8 cellular contexts compared by ENCODE assay signal in the genomic region with DNA sequence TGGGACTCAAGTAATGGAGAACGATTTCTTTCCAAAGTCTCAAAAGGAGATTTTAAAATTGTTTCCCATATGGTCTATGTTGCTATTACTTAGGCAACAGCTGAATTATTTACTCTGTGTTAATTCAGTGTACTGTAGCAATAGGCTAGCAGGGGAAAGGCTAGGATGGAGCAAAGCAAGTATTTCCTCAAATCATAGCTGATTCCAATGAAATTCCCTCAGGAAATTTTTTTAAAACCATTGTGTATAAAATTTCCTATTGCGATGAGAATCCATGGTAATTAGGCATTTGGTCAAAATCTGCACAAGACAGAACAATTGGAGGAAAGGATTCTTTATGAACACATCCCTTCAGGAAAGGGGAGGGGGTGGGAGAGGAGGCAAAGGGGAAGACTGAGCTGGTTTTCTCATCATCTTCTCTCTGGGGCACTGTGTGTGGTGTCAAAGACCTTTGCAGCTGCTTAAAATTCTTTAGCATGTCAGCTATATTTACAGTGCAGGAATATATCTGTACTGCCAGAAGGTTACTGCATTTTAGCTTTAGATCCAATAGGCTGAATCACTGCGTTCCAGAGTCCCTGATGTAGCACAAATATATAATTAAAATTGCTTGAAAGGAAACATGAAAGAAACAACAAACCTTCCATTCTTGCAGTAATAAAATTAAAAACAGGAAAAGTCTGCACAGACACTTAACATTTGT.
DNase-seq lines count a peak whose midpoint lies in the region; ATAC-seq and TF ChIP-seq lines count a peak whose summit lies in the region.

No MANE protein-coding gene starts in this region.

- H3K27ac ChIP-seq in VCaP (peak overlapping the region; percentile 77), rectal smooth muscle tissue (ENCODE audit: low read depth, low read length) (peak overlapping the region; percentile 41)

- H3K4me3 ChIP-seq in GM06990 (replicated peaks; ENCODE audit: low read depth, low read length) (peak overlapping the region; percentile 69), rectal smooth muscle tissue (ENCODE audit: low read length) (peak overlapping the region; percentile 87)

- DNase-seq in GM06990 (ENCODE audit: extremely low read depth, insufficient read length) = no peak
- DNase-seq in foreskin melanocyte = peak; percentile 92
- DNase-seq in NOMO-1 treated with dmso at 0.1 percent for 144 hours (lab: John Stamatoyannopoulos, UW; ENCODE audit: unreplicated experiment) = no peak
- DNase-seq in GOT3 (lab: John Stamatoyannopoulos, UW) = no peak
- DNase-seq in globus pallidus (ENCODE audit: low spot score) = no peak

- peaks cover 3% of the 10 kb centered on the region for H3K36me3 ChIP-seq in GM06990 (ENCODE audit: control insufficient read depth, insufficient read depth, low read length)
- no peaks in the 10 kb centered on the region for H3K36me3 ChIP-seq in rectal smooth muscle tissue (ENCODE audit: control insufficient read depth, insufficient read depth, low read length)

- no peak for TF ChIP-seq CTCF in GM06990 (IDR thresholded peaks at IDR 0.05; ENCODE audit: insufficient read depth, low read length, poor library complexity, severe bottlenecking)
- TF ChIP-seq CTCF in VCaP (conservative IDR thresholded peaks at IDR 0.05) = no peak

- no peaks in the 10 kb centered on the region for H3K27me3 ChIP-seq in GM06990 (replicated peaks; ENCODE audit: control insufficient read depth, insufficient read depth, low read length)
- H3K27me3 ChIP-seq in rectal smooth muscle tissue (ENCODE audit: control insufficient read depth, insufficient read depth, low read length) = no peaks in the 10 kb centered on the region

- H3K9ac ChIP-seq in rectal smooth muscle tissue (ENCODE audit: low read length) = no peak overlapping the region

- H3K4me1 ChIP-seq in rectal smooth muscle tissue (ENCODE audit: control insufficient read depth, insufficient read depth, low read length) = peaks cover 20% of the 10 kb centered on the region

- no peak for ATAC-seq in HG03571 (IDR thresholded peaks at IDR 0.05; ENCODE audit: unreplicated experiment)
